9 cellular contexts compared by ENCODE assay signal in the genomic region with DNA sequence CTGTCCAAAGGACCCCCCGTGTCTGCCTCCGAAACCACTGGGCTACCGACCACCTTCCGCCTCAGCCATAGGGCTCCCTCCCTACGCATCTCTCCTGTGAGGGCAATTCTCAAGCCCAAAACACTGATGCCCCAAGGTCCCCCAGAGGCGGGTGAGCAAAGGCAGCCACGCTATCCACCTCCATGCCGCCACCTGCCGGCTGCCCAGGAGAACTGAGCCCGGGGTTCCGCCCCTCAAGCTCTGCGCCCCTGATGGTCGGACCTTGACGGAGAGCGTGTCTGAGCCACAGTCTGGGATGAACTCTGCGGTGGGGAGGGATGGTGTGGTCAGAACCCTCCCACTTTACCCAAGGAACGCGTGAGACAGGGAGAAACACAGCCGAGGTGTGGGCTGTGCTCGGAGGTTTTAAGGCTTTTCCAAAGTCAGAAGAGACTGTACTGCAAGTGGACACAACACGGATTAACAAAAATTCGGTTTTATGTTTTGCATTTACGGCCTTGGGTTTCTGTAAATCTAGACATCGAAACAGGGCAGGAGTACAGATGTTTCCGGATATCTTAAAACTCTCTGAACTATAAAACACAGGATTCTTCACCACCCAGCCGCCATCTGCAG.
A peak's percentile ranks its signal among the peaks of the same experiment; 100 is the strongest.
DNase-seq lines count a peak whose midpoint lies in the region; ATAC-seq and TF ChIP-seq lines count a peak whose summit lies in the region.
"Had no signal": no experiment of that assay in that cellular context is flagged by ENCODE, and none has a peak within 500 bp of the region (broad histone marks: within the 10 kb centered on the region; RNA-seq: fewer than 3 reads in every experiment).

No MANE protein-coding gene starts in this region.

- no TSS peak for BruUV-seq in Panc1 (replicated peaks; lab: Mats Ljungman, UMichigan)

- H3K79me2 ChIP-seq in fibroblast of lung (ENCODE audit: control insufficient read depth, insufficient read depth, low read length), result peaks cover 7% of the 10 kb centered on the region
- H3K79me2 ChIP-seq in smooth muscle cell (ENCODE audit: low read depth), result peaks cover 43% of the 10 kb centered on the region

- no peaks in the 10 kb centered on the region for H3F3A ChIP-seq in smooth muscle cell (ENCODE audit: low read depth)

- H3K4me2 ChIP-seq in fibroblast of lung (ENCODE audit: extremely low read depth, insufficient read depth, low read length) (no peak overlapping the region), smooth muscle cell (no peak overlapping the region)
- H3K4me2 ChIP-seq: BLaER1 treated with 17β-estradiol and CSF1 and Interleukin-3, amounts not matched to agents 10 nM and 100 nM had no signal

- H3K4me1 ChIP-seq in Panc1 (ENCODE audit: control insufficient read depth, insufficient read depth, low read length) (no peaks in the 10 kb centered on the region), fibroblast of lung (ENCODE audit: control insufficient read depth, extremely low read depth, insufficient read depth, low read length) (no peaks in the 10 kb centered on the region), smooth muscle cell (ENCODE audit: low read depth) (no peaks in the 10 kb centered on the region)

- H3K9ac ChIP-seq in fibroblast of lung (ENCODE audit: insufficient read depth, low read length), result no peak overlapping the region
- H3K9ac ChIP-seq in smooth muscle cell (ENCODE audit: low read depth), result no peak overlapping the region
- H3K9ac ChIP-seq: BLaER1 treated with 17β-estradiol and CSF1 and Interleukin-3, amounts not matched to agents 10 nM and 100 nM had no signal

- WGBS in smooth muscle cell (ENCODE audit: low lambda C conversion rate), result 58% methylated on average over 26 of the region's 26 CpGs

- H2AFZ ChIP-seq in fibroblast of lung (ENCODE audit: low read length) (no peak overlapping the region), smooth muscle cell (ENCODE audit: low read depth) (no peak overlapping the region)

- ATAC-seq in Panc1, result peak; percentile 65

- H3K27me3 ChIP-seq in Panc1 (ENCODE audit: control insufficient read depth, insufficient read depth, low read length) (no peaks in the 10 kb centered on the region), fibroblast of lung (ENCODE audit: control insufficient read depth, insufficient read depth, low read length) (no peaks in the 10 kb centered on the region), smooth muscle cell (ENCODE audit: low read depth) (no peaks in the 10 kb centered on the region)
- H3K27me3 ChIP-seq: BLaER1 treated with 17β-estradiol and CSF1 and Interleukin-3, amounts not matched to agents 10 nM and 100 nM had no signal

- no peak overlapping the region for H3K27ac ChIP-seq in Panc1 (ENCODE audit: low read length)
- no peak overlapping the region for H3K27ac ChIP-seq in fibroblast of lung (ENCODE audit: insufficient read depth, low read length)
- no peak overlapping the region for H3K27ac ChIP-seq in smooth muscle cell (ENCODE audit: low read depth)
- H3K27ac ChIP-seq: BLaER1 treated with 17β-estradiol and CSF1 and Interleukin-3, amounts not matched to agents 10 nM and 100 nM had no signal

- H4K20me1 ChIP-seq in fibroblast of lung (ENCODE audit: control insufficient read depth, extremely low read depth, insufficient read depth, low read length) (no peaks in the 10 kb centered on the region), smooth muscle cell (ENCODE audit: low read depth) (peaks cover 83% of the 10 kb centered on the region)

- peak; percentile 24 to 38 for DNase-seq in activated CD4-positive, alpha-beta T cell treated with anti-CD3 and anti-CD28 coated beads, Interleukin-2, amount 50 U/mL, for 48 hours
- DNase-seq in activated CD4-positive, alpha-beta T cell treated with anti-CD3 and anti-CD28 coated beads for 4 hours, result no peak
- no peak for DNase-seq in Panc1 (ENCODE audit: low read depth, low spot score)
- DNase-seq in fibroblast of lung (ENCODE audit: low read depth in 2 of 2), result no peak
- DNase-seq in smooth muscle cell (lab: John Stamatoyannopoulos, UW; ENCODE audit: unreplicated experiment), result peak; percentile 7
- DNase-seq in NCI-H2107 treated with DMSO at 0.1 percent for 48 hours (lab: John Stamatoyannopoulos, UW; ENCODE audit: unreplicated experiment), result no peak
- DNase-seq in cerebellum (ENCODE audit: low spot score), result no peak
- DNase-seq in NCI-H1417 treated with DMSO at 0.1 percent for 48 hours (lab: John Stamatoyannopoulos, UW), result no peak

- POLR2A ChIA-PET in Panc1 (lab: Charles Lee), result no interaction called here

- CTCF ChIA-PET in Panc1 (lab: Charles Lee), result interaction anchor here (0.5 to 1.1 kb wide), 2 partner anchors 67 to 241 kb away, joined by 3 to 4 read pairs; no protein-coding TSS in a partner anchor

- H3K36me3 ChIP-seq in Panc1 (ENCODE audit: control insufficient read depth, insufficient read depth, low read length), result no peaks in the 10 kb centered on the region
- peaks cover 5% of the 10 kb centered on the region for H3K36me3 ChIP-seq in fibroblast of lung (ENCODE audit: control insufficient read depth, insufficient read depth, low read length)
- H3K36me3 ChIP-seq in smooth muscle cell (ENCODE audit: low read depth), result no peaks in the 10 kb centered on the region

- TF ChIP-seq CTCF in Panc1 (IDR thresholded peaks at IDR 0.05) (no peak), fibroblast of lung (conservative IDR thresholded peaks at IDR 0.05 in 1 of 2, IDR thresholded peaks at IDR 0.05 in 1 of 2; ENCODE audit: low read depth in 1 of 2, low read length in 2 of 2) (peak; percentile 23 to 52), smooth muscle cell (IDR thresholded peaks at IDR 0.05; ENCODE audit: borderline replicate concordance, insufficient read depth, poor library complexity, severe bottlenecking) (peak; percentile 62)

- no peaks in the 10 kb centered on the region for H3K9me3 ChIP-seq in Panc1 (ENCODE audit: control insufficient read depth, insufficient read depth, low read depth, low read length)
- no peaks in the 10 kb centered on the region for H3K9me3 ChIP-seq in fibroblast of lung (ENCODE audit: control insufficient read depth, insufficient read depth, low read depth, low read length)
- H3K9me3 ChIP-seq in smooth muscle cell (replicated peaks; ENCODE audit: low read depth), result no peaks in the 10 kb centered on the region

- intact Hi-C loops in Panc1 (cut with micrococcal nuclease; ENCODE audit: unreplicated experiment), result no loop called here

- in situ Hi-C loops in Panc1 (cut with HindIII; ENCODE audit: low pct_unique_long_range_greater_than_20kb, low sequenced_read_pairs), result no loop called here

- no peak overlapping the region for H3K4me3 ChIP-seq in Panc1 (ENCODE audit: low read depth in 2 of 2, low read length in 2 of 2)
- H3K4me3 ChIP-seq in fibroblast of lung (replicated peaks in 1 of 4; ENCODE audit: control extremely low read depth in 1 of 4, insufficient read depth in 1 of 4, low read depth in 3 of 4, low read length in 4 of 4), result no peak overlapping the region
- no peak overlapping the region for H3K4me3 ChIP-seq in smooth muscle cell
- H3K4me3 ChIP-seq: BLaER1 treated with 17β-estradiol and CSF1 and Interleukin-3, amounts not matched to agents 10 nM and 100 nM had no signal

Comparison
In these comparisons a context has a peak if more than half of its experiments do, and no peak if none do; other contexts are left out.
1. DNase-seq: peak in activated CD4-positive, alpha-beta T cell treated with anti-CD3 and anti-CD28 coated beads, Interleukin-2, amount 50 U/mL, for 48 hours (2 of 2) and smooth muscle cell (single experiment); none in activated CD4-positive, alpha-beta T cell treated with anti-CD3 and anti-CD28 coated beads for 4 hours (0 of 2), Panc1 (single experiment), fibroblast of lung (0 of 2), NCI-H2107 treated with DMSO at 0.1 percent for 48 hours (single experiment), cerebellum (single experiment) and NCI-H1417 treated with DMSO at 0.1 percent for 48 hours (single experiment).